29 cellular contexts compared by ENCODE assay signal in genomic region chr11:45651841-45652745, GRCh38. TPM values are rescaled to one million over a fixed set of nuclear protein-coding genes. Genes with fewer than 3 reads are reported as not detected.
DNase-seq lines count a peak whose midpoint lies in the region; ATAC-seq and TF ChIP-seq lines count a peak whose summit lies in the region.
"Had no signal": no experiment of that assay in that cellular context is flagged by ENCODE, and none has a peak within 500 bp of the region (broad histone marks: within the 10 kb centered on the region; RNA-seq: fewer than 3 reads in every experiment).

No MANE protein-coding gene starts in this region.

- peaks cover 11% of the 10 kb centered on the region for H3F3A ChIP-seq in neural progenitor cell (ENCODE audit: low read depth)

- no peak overlapping the region for H2AFZ ChIP-seq in neural progenitor cell (replicated peaks)
- H2AFZ ChIP-seq: hepatocyte had no signal

- DNase-seq in cardiac septum (ENCODE audit: low spot score) (peak; percentile 69), left cardiac atrium (no peak), neural progenitor cell (ENCODE audit: low spot score) (peak; percentile 4), NCI-H345 treated with DMSO at 0.1 percent for 48 hours (lab: John Stamatoyannopoulos, UW; ENCODE audit: unreplicated experiment) (no peak), DMS153 (lab: John Stamatoyannopoulos, UW) (no peak)
- DNase-seq: activated CD4-positive, CD25-positive, alpha-beta regulatory T cell treated with anti-CD3 and anti-CD28 coated beads, Interleukin-2, amount 50 U/mL, for 72 hours; activated CD8-positive, alpha-beta T cell treated with anti-CD3 and anti-CD28 coated beads, Interleukin-2, amount 10 ng/mL, durations not matched to agents 7 days and 5 days; activated naive CD4-positive, alpha-beta T cell treated with anti-CD3 and anti-CD28 coated beads for 36 hours; COR-L47; DMS79; GDM1; mesendoderm; NCI-H1436 treated with DMSO at 0.1 percent for 48 hours; NCI-H2107; NCI-H446 treated with DMSO at 0.1 percent for 48 hours; NCI-H82; nucleus accumbens; small intestine; stimulated activated CD4-positive, alpha-beta T cell treated with anti-CD3 and anti-CD28 coated beads, Interleukin-1b, Interleukin-23, amount 100 ng/mL, for 48 hours; stomach; T-helper 17 cell; tibial artery had no signal

- H3K4me1 Mint-ChIP-seq in neural progenitor cell, result peaks cover 58% of the 10 kb centered on the region

- H3K4me2 ChIP-seq in neural progenitor cell, result no peak overlapping the region
- H3K4me2 ChIP-seq: BLaER1, hepatocyte had no signal

- no peaks in the 10 kb centered on the region for H3K9me3 Mint-ChIP-seq in neural progenitor cell
- H3K9me3 Mint-ChIP-seq: activated naive CD4-positive, alpha-beta T cell treated with anti-CD3 and anti-CD28 coated beads for 36 hours had no signal

- H3K27ac Mint-ChIP-seq in neural progenitor cell, result peak overlapping the region; percentile 72
- H3K27ac Mint-ChIP-seq: activated CD8-positive, alpha-beta T cell treated with anti-CD3 and anti-CD28 coated beads, Interleukin-2, amount 10 ng/mL, durations not matched to agents 7 days and 5 days; activated naive CD4-positive, alpha-beta T cell treated with anti-CD3 and anti-CD28 coated beads for 36 hours; T-helper 17 cell had no signal

- H3K27ac ChIP-seq in cingulate gyrus (ENCODE audit: low read depth, low read length) (peak overlapping the region; percentile 29), neural progenitor cell (no peak overlapping the region)
- H3K27ac ChIP-seq: adrenal gland, BLaER1, esophagus muscularis mucosa, hepatocyte, RWPE1, stomach, tibial artery had no signal

- no peaks in the 10 kb centered on the region for H3K79me2 ChIP-seq in neural progenitor cell (ENCODE audit: low read depth)
- H3K79me2 ChIP-seq: hepatocyte had no signal

- no peak overlapping the region for H3K9ac ChIP-seq in neural progenitor cell
- H3K9ac ChIP-seq: BLaER1 had no signal

- intact Hi-C loops in cardiac septum (cut with DNase I) (loop anchor here (10.0 kb wide), 1 partner anchor 247 kb away; no protein-coding TSS in a partner anchor), left cardiac atrium (cut with DNase I) (loop anchor here (10.0 kb wide), 4 partner anchors 97 to 277 kb away; no protein-coding TSS in a partner anchor)

- no peaks in the 10 kb centered on the region for H3K9me3 ChIP-seq in neural progenitor cell (ENCODE audit: low read depth)
- H3K9me3 ChIP-seq: adrenal gland, esophagus muscularis mucosa, stomach, tibial artery had no signal

- no peak for ATAC-seq in left cardiac atrium
- ATAC-seq in GM21447 (IDR thresholded peaks at IDR 0.05; ENCODE audit: unreplicated experiment), result no peak
- ATAC-seq: activated CD8-positive, alpha-beta T cell treated with anti-CD3 and anti-CD28 coated beads, Interleukin-2, amount 10 ng/mL, durations not matched to agents 7 days and 5 days; T-helper 17 cell had no signal

- H3K4me3 Mint-ChIP-seq in neural progenitor cell, result peak overlapping the region; percentile 35
- H3K4me3 Mint-ChIP-seq: activated CD8-positive, alpha-beta T cell treated with anti-CD3 and anti-CD28 coated beads, Interleukin-2, amount 10 ng/mL, durations not matched to agents 7 days and 5 days; activated naive CD4-positive, alpha-beta T cell treated with anti-CD3 and anti-CD28 coated beads for 36 hours; T-helper 17 cell had no signal

- H3K27me3 ChIP-seq in neural progenitor cell, result peaks cover 11% of the 10 kb centered on the region
- H3K27me3 ChIP-seq: hepatocyte had no signal

- peaks cover 10% of the 10 kb centered on the region for H3K27me3 Mint-ChIP-seq in neural progenitor cell (ENCODE audit: insufficient read depth, low read depth)

- TF ChIP-seq CTCF in neural progenitor cell (IDR thresholded peaks at IDR 0.05), result no peak

- no peak overlapping the region for H3K4me3 ChIP-seq in neural progenitor cell
- H3K4me3 ChIP-seq: adrenal gland, BLaER1, esophagus muscularis mucosa, hepatocyte, stomach, tibial artery had no signal

- no peaks in the 10 kb centered on the region for H3K36me3 ChIP-seq in neural progenitor cell
- H3K36me3 ChIP-seq: adrenal gland, BLaER1 had no signal

- H3K4me1 ChIP-seq in neural progenitor cell, result peaks cover 21% of the 10 kb centered on the region
- H3K4me1 ChIP-seq: BLaER1 had no signal

- H4K20me1 ChIP-seq in neural progenitor cell (ENCODE audit: low read depth), result no peaks in the 10 kb centered on the region

- H3K36me3 Mint-ChIP-seq in neural progenitor cell, result no peaks in the 10 kb centered on the region

RNA-seq across cellular contexts. Expression of gene CHST1, which starts 13.3 kb away (rescaled TPM):
- total RNA-seq in cardiac septum, result 2.6 TPM
- 1 to 10 TPM; 3.2 to 3.5 TPM for total RNA-seq in left cardiac atrium
- 0.53 TPM in 1 of 2 replicates, not detected in the other for total RNA-seq in neural progenitor cell (ENCODE audit: low replicate concordance)
- total RNA-seq: activated CD8-positive, alpha-beta T cell treated with anti-CD3 and anti-CD28 coated beads, Interleukin-2, amount 10 ng/mL, durations not matched to agents 7 days and 5 days; activated naive CD4-positive, alpha-beta T cell treated with anti-CD3 and anti-CD28 coated beads for 36 hours; T-helper 17 cell had no signal

Comparison
In these comparisons a context has a peak if more than half of its experiments do, and no peak if none do; other contexts are left out.
1. DNase-seq: peak in cardiac septum (single experiment) and neural progenitor cell (single experiment); none in left cardiac atrium (single experiment), NCI-H345 treated with DMSO at 0.1 percent for 48 hours (single experiment) and DMS153 (single experiment).